ENCODE assay signal across 8 cellular contexts in genomic region chr17:59838196-59838911, GRCh38. TPM values are rescaled to one million over a fixed set of nuclear protein-coding genes. Genes with fewer than 3 reads are reported as not detected.
DNase-seq lines count a peak whose midpoint lies in the region; ATAC-seq and TF ChIP-seq lines count a peak whose summit lies in the region.

No MANE protein-coding gene starts in this region.

- no peaks in the 10 kb centered on the region for H3K79me2 ChIP-seq in MM.1S (ENCODE audit: low read length)

- peak overlapping the region; percentile 95 for H3K4me3 Mint-ChIP-seq in activated CD8-positive, alpha-beta memory T cell treated with anti-CD3 and anti-CD28 coated beads, Interleukin-2, amount 10 ng/mL, durations not matched to agents 7 days and 5 days

- peak overlapping the region; percentile 100 for H3K27ac ChIP-seq in rectal smooth muscle tissue (ENCODE audit: low read depth, low read length)
- H3K27ac ChIP-seq in MM.1S (ENCODE audit: low read length): no peak overlapping the region

- no peak overlapping the region for H3K4me2 ChIP-seq in MM.1S (ENCODE audit: low read depth, low read length)

- H3K4me3 ChIP-seq in fibroblast of villous mesenchyme (ENCODE audit: low read depth, low read length) (peak overlapping the region; percentile 80), rectal smooth muscle tissue (ENCODE audit: low read length) (peak overlapping the region; percentile 99), MM.1S (ENCODE audit: low read length) (no peak overlapping the region; the same call in 1 of the 2 replicates)

- no peaks in the 10 kb centered on the region for H3K27me3 Mint-ChIP-seq in activated CD8-positive, alpha-beta memory T cell treated with anti-CD3 and anti-CD28 coated beads, Interleukin-2, amount 10 ng/mL, durations not matched to agents 7 days and 5 days

- H3K9me2 ChIP-seq in MM.1S (replicated peaks; ENCODE audit: insufficient read depth, low read length): no peaks in the 10 kb centered on the region

- H3K36me3 ChIP-seq in rectal smooth muscle tissue (ENCODE audit: control insufficient read depth, insufficient read depth, low read length) (peaks cover 14% of the 10 kb centered on the region), MM.1S (replicated peaks; ENCODE audit: insufficient read depth, low read length) (no peaks in the 10 kb centered on the region)

- H3K36me3 Mint-ChIP-seq in activated CD8-positive, alpha-beta memory T cell treated with anti-CD3 and anti-CD28 coated beads, Interleukin-2, amount 10 ng/mL, durations not matched to agents 7 days and 5 days: peaks cover 57% of the 10 kb centered on the region

- H3K27ac Mint-ChIP-seq in activated CD8-positive, alpha-beta memory T cell treated with anti-CD3 and anti-CD28 coated beads, Interleukin-2, amount 10 ng/mL, durations not matched to agents 7 days and 5 days: peak overlapping the region; percentile 100

- no peaks in the 10 kb centered on the region for H4K20me1 ChIP-seq in MM.1S (ENCODE audit: insufficient read depth, low read length)

- DNase-seq in A172 (ENCODE audit: low spot score) (peak; percentile 55), HK-2 (ENCODE audit: unreplicated experiment) (peak; percentile 34), fibroblast of villous mesenchyme (ENCODE audit: low read depth) (no peak), mesenteric fat pad (ENCODE audit: low spot score) (no peak), MM.1S (no peak)
- peak; percentile 73 for DNase-seq in activated CD8-positive, alpha-beta memory T cell treated with anti-CD3 and anti-CD28 coated beads, Interleukin-2, amount 10 ng/mL, durations not matched to agents 7 days and 5 days

- H2AFZ ChIP-seq in MM.1S (ENCODE audit: low read length): no peak overlapping the region

- ATAC-seq in activated CD8-positive, alpha-beta memory T cell treated with anti-CD3 and anti-CD28 coated beads, Interleukin-2, amount 10 ng/mL, durations not matched to agents 7 days and 5 days: no peak
- ATAC-seq in GM18502 (IDR thresholded peaks at IDR 0.05; ENCODE audit: poor library complexity, unreplicated experiment): no peak

- H3K9ac ChIP-seq in rectal smooth muscle tissue (ENCODE audit: low read length) (peak overlapping the region; percentile 99), MM.1S (ENCODE audit: low read length) (no peak overlapping the region)

- no peaks in the 10 kb centered on the region for H3K9me3 ChIP-seq in MM.1S (replicated peaks; ENCODE audit: insufficient read depth, low read length)

- H3K4me1 Mint-ChIP-seq in activated CD8-positive, alpha-beta memory T cell treated with anti-CD3 and anti-CD28 coated beads, Interleukin-2, amount 10 ng/mL, durations not matched to agents 7 days and 5 days: peaks cover 40% of the 10 kb centered on the region

- CTCF ChIA-PET in activated CD8-positive, alpha-beta memory T cell treated with anti-CD3 and anti-CD28 coated beads, Interleukin-2, amount 10 ng/mL, durations not matched to agents 7 days and 5 days (lab: Charles Lee): interaction anchor here (1.9 to 10.8 kb wide), 4 partner anchors 9 to 84 kb away, joined by 10 to 90 read pairs (median 18); no protein-coding TSS in a partner anchor

- TF ChIP-seq CTCF in fibroblast of villous mesenchyme (IDR thresholded peaks at IDR 0.05; ENCODE audit: insufficient read depth, low read depth, low read length) (no peak), MM.1S (IDR thresholded peaks at IDR 0.05; ENCODE audit: low read length) (no peak)

- no peaks in the 10 kb centered on the region for H3K27me3 ChIP-seq in rectal smooth muscle tissue (ENCODE audit: control insufficient read depth, insufficient read depth, low read length)
- H3K27me3 ChIP-seq in MM.1S (replicated peaks; ENCODE audit: insufficient read depth, low read length): no peaks in the 10 kb centered on the region

- H3K4me1 ChIP-seq in rectal smooth muscle tissue (ENCODE audit: control insufficient read depth, insufficient read depth, low read length): peaks cover 12% of the 10 kb centered on the region
- peaks cover 18% of the 10 kb centered on the region for H3K4me1 ChIP-seq in MM.1S (ENCODE audit: low read length)

- H3F3A ChIP-seq in MM.1S (ENCODE audit: insufficient read depth, low read length): no peaks in the 10 kb centered on the region

- no peaks in the 10 kb centered on the region for H3K9me3 Mint-ChIP-seq in activated CD8-positive, alpha-beta memory T cell treated with anti-CD3 and anti-CD28 coated beads, Interleukin-2, amount 10 ng/mL, durations not matched to agents 7 days and 5 days (ENCODE audit: low read depth)

RNA-seq across cellular contexts. Expression of gene TUBD1, which starts 54.4 kb away (rescaled TPM):
- 9.9 and 19.2 TPM in 2 replicates for total RNA-seq in A172 (2014; rRNA removed; shearing (Covaris generic))
- total RNA-seq in activated CD8-positive, alpha-beta memory T cell treated with anti-CD3 and anti-CD28 coated beads, Interleukin-2, amount 10 ng/mL, durations not matched to agents 7 days and 5 days: 10 to 100 TPM; 14.3 to 15.5 TPM
- total RNA-seq in fibroblast of villous mesenchyme (4.2 and 6.5 TPM in 2 replicates), mesenteric fat pad (6.8 TPM)

RNA-seq across cellular contexts. Expression of gene RPS6KB1, which starts 54.6 kb away (rescaled TPM):
- total RNA-seq in A172 (2014; rRNA removed; shearing (Covaris generic)): 29.1 and 32.7 TPM in 2 replicates
- total RNA-seq in activated CD8-positive, alpha-beta memory T cell treated with anti-CD3 and anti-CD28 coated beads, Interleukin-2, amount 10 ng/mL, durations not matched to agents 7 days and 5 days: 10 to 100 TPM; 52.3 to 58.6 TPM
- total RNA-seq in fibroblast of villous mesenchyme (22.2 and 26.3 TPM in 2 replicates), mesenteric fat pad (43.0 TPM)

Comparison
In these comparisons a context has a peak if more than half of its experiments do, and no peak if none do; other contexts are left out.
1. DNase-seq: peak in A172 (single experiment), HK-2 (single experiment) and activated CD8-positive, alpha-beta memory T cell treated with anti-CD3 and anti-CD28 coated beads, Interleukin-2, amount 10 ng/mL, durations not matched to agents 7 days and 5 days (single experiment); none in fibroblast of villous mesenchyme (single experiment), mesenteric fat pad (single experiment) and MM.1S (single experiment).